In genomic region chr17:64707077-64707591, GRCh38 we compare ENCODE assay signal across 8 cellular contexts. TPM values are rescaled to one million over a fixed set of nuclear protein-coding genes. Genes with fewer than 3 reads are reported as not detected.
A peak's percentile ranks its signal among the peaks of the same experiment; 100 is the strongest.
DNase-seq lines count a peak whose midpoint lies in the region; ATAC-seq and TF ChIP-seq lines count a peak whose summit lies in the region.

No MANE protein-coding gene starts in this region.

- no peaks in the 10 kb centered on the region for H3K27me3 ChIP-seq in adrenal gland
- H3K27me3 ChIP-seq in left ventricle myocardium inferior (ENCODE audit: low read depth) = no peaks in the 10 kb centered on the region

- no peak overlapping the region for H3K27ac Mint-ChIP-seq in nephron progenitor cell

- no peak overlapping the region for H3K4me3 ChIP-seq in adrenal gland
- H3K4me3 ChIP-seq in left ventricle myocardium inferior = no peak overlapping the region
- no peak overlapping the region for H3K4me3 ChIP-seq in skeletal muscle cell (ENCODE audit: low read depth, low read length)

- H3K27me3 Mint-ChIP-seq in nephron progenitor cell (ENCODE audit: low read depth, poor library complexity) = peaks cover 8% of the 10 kb centered on the region

- H3K9me3 ChIP-seq in adrenal gland (replicated peaks in 1 of 3) (no peaks in the 10 kb centered on the region), left ventricle myocardium inferior (replicated peaks) (no peaks in the 10 kb centered on the region)

- no peaks in the 10 kb centered on the region for H3K36me3 Mint-ChIP-seq in nephron progenitor cell (ENCODE audit: low read depth)

- 10 to 16% (median 13%) methylated on average over 9 to 10 of the region's 10 CpGs for WGBS in adrenal gland, 4 donors

- H3K36me3 ChIP-seq in adrenal gland (replicated peaks in 1 of 2) = no peaks in the 10 kb centered on the region
- no peaks in the 10 kb centered on the region for H3K36me3 ChIP-seq in left ventricle myocardium inferior

- H3K27ac ChIP-seq in adrenal gland (peak overlapping the region; percentile 34 to 74 (median 56)), left ventricle myocardium inferior (replicated peaks) (peak overlapping the region; percentile 75)

- no peaks in the 10 kb centered on the region for H3K9me3 Mint-ChIP-seq in nephron progenitor cell

- no peak for TF ChIP-seq CTCF in adrenal gland (IDR thresholded peaks at IDR 0.05)
- no peak for TF ChIP-seq CTCF in left ventricle myocardium inferior (IDR thresholded peaks at IDR 0.05; ENCODE audit: borderline replicate concordance)
- no peak for TF ChIP-seq CTCF in nephron progenitor cell (IDR thresholded peaks at IDR 0.05)

- H3K4me1 Mint-ChIP-seq in nephron progenitor cell = peaks cover 41% of the 10 kb centered on the region

- no peak overlapping the region for H3K4me3 Mint-ChIP-seq in nephron progenitor cell

- TF ChIP-seq POLR2A in adrenal gland (IDR thresholded peaks at IDR 0.05) = no peak

- ATAC-seq in HG03469 (IDR thresholded peaks at IDR 0.05; ENCODE audit: unreplicated experiment) = no peak

- DNase-seq in AG08396 (ENCODE audit: low spot score) (peak; percentile 93), HT1080 (ENCODE audit: low read depth) (peak; percentile 100), adrenal gland (peak; percentile 80 to 95 (median 93)), left ventricle myocardium inferior (peak; percentile 88), skeletal muscle cell (ENCODE audit: low read depth) (peak; percentile 97), nephron progenitor cell (no peak), OCI-M1 (lab: John Stamatoyannopoulos, UW) (no peak)

- H3K4me1 ChIP-seq in adrenal gland (replicated peaks in 1 of 2) (peaks cover 8 to 31% of the 10 kb centered on the region in 2 donors), left ventricle myocardium inferior (peaks cover 36% of the 10 kb centered on the region)

- intact Hi-C loops in adrenal gland (cut with DNase I) = no loop called here
- intact Hi-C loops in left ventricle myocardium inferior (cut with micrococcal nuclease) = no loop called here

RNA-seq across cellular contexts. Expression of gene SMURF2, which starts 45.0 kb away (rescaled TPM):
- 50.0 and 53.7 TPM in 2 replicates for total RNA-seq in HT1080 (2014; rRNA removed; shearing (Covaris generic))
- 49.6 and 66.2 TPM in 2 replicates for polyA plus RNA-seq in HT1080 (2015; cell fraction: cytosol; rRNA removed)
- 83.5 and 92.0 TPM in 2 replicates for polyA plus RNA-seq in HT1080 (2015; cell fraction: nucleus; rRNA removed)
- 10 to 100 TPM; 13.2 to 27.5 (median 16.6) TPM for total RNA-seq in adrenal gland
- polyA plus RNA-seq in adrenal gland = 10 to 100 TPM in 1 of 3 donors, 1 to 10 TPM in 2; 7.7 to 15.8 (median 7.9) TPM
- total RNA-seq in left ventricle myocardium inferior = 11.5 TPM

Comparison
In these comparisons a context has a peak if more than half of its experiments do, and no peak if none do; other contexts are left out.
1. DNase-seq: peak in AG08396 (single experiment), HT1080 (single experiment), adrenal gland (7 of 7), left ventricle myocardium inferior (single experiment) and skeletal muscle cell (single experiment); none in nephron progenitor cell (single experiment) and OCI-M1 (single experiment).